8 cellular contexts compared by ENCODE assay signal in the genomic region with DNA sequence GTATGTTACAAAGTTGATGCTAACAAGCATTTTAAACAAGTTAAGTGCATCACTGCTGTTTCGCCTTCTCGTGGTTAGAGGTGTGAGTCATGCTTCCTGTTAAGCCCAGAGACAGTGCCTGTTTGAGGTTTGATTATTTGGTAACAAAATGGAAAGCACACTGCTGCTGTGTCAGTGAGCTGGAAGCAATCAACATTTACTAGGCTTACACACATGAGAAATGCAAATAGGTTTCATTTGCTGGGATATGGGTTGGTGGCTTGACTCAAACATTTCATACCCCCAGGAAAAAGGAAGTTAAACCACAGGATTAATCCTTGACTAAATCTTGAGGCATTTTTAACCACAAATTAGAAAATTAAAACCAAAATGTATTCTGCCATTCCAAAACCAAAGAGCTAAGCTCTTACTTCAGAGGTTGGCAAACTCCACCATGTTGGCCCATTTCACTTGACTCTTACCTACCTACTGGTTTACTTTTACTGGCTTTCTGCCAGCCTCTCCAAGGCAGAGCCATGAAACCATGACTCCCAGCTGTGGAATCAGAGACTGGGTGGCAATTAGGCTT.
DNase-seq lines count a peak whose midpoint lies in the region; ATAC-seq lines count a peak whose summit lies in the region.

No MANE protein-coding gene starts in this region.

- DNase-seq in left cardiac atrium: no peak
- no peak for DNase-seq in Right ventricle myocardium inferior (ENCODE audit: missing footprints)
- DNase-seq in NCI-H510A (lab: John Stamatoyannopoulos, UW): peak; percentile 36
- peak; percentile 59 for DNase-seq in activated CD8-positive, alpha-beta memory T cell treated with anti-CD3 and anti-CD28 coated beads for 24 hours
- peak; percentile 90 for DNase-seq in fibroblast of the conjunctiva (ENCODE audit: low read depth)
- peak in 2 of 3 experiments; percentile 7 to 38 for DNase-seq in stimulated activated CD4-positive, alpha-beta T cell treated with anti-CD3 and anti-CD28 coated beads, TNF-alpha, amount 100 ng/mL, for 24 hours (ENCODE audit: low read depth in 3 of 3)
- no peak for DNase-seq in left lobe of liver (ENCODE audit: low spot score)

- ATAC-seq in left cardiac atrium (peak; percentile 34 to 85), Right ventricle myocardium inferior (no peak), HG03095 (IDR thresholded peaks at IDR 0.05; ENCODE audit: unreplicated experiment) (peak; percentile 95), left lobe of liver (no peak)

- intact Hi-C loops in left cardiac atrium (cut with DNase I): no loop called here
- intact Hi-C loops in Right ventricle myocardium inferior (cut with DNase I): no loop called here

Comparison
In these comparisons a context has a peak if more than half of its experiments do, and no peak if none do; other contexts are left out.
1. ATAC-seq: peak in left cardiac atrium (2 of 2) and HG03095 (single experiment); none in Right ventricle myocardium inferior (single experiment) and left lobe of liver (single experiment).
2. DNase-seq: peak in NCI-H510A (single experiment), activated CD8-positive, alpha-beta memory T cell treated with anti-CD3 and anti-CD28 coated beads for 24 hours (single experiment), fibroblast of the conjunctiva (single experiment) and stimulated activated CD4-positive, alpha-beta T cell treated with anti-CD3 and anti-CD28 coated beads, TNF-alpha, amount 100 ng/mL, for 24 hours (2 of 3); none in left cardiac atrium (single experiment), Right ventricle myocardium inferior (single experiment) and left lobe of liver (single experiment).